20 cellular contexts compared by ENCODE assay signal in genomic region chr17:15291674-15292361, GRCh38. TPM values are rescaled to one million over a fixed set of nuclear protein-coding genes. Genes with fewer than 3 reads are reported as not detected.
DNase-seq lines count a peak whose midpoint lies in the region; ATAC-seq and FAIRE-seq lines count a peak whose summit lies in the region.
"Had no signal": no experiment of that assay in that cellular context is flagged by ENCODE, and none has a peak within 500 bp of the region (broad histone marks: within the 10 kb centered on the region; RNA-seq: fewer than 3 reads in every experiment).

No MANE protein-coding gene starts in this region.

- peak; percentile 71 for ATAC-seq in Right ventricle myocardium inferior
- ATAC-seq in HG02763 (IDR thresholded peaks at IDR 0.05; ENCODE audit: unreplicated experiment): no peak
- ATAC-seq: psoas muscle; stimulated activated naive CD8-positive, alpha-beta T cell treated with anti-CD3 and anti-CD28 coated beads, Interleukin-15, Interleukin-2, amounts not matched to agents 100 U/mL and 50 U/mL, for 24 hours had no signal

- no peak for DNase-seq in Right ventricle myocardium inferior (ENCODE audit: missing footprints)
- DNase-seq in cardiac septum (ENCODE audit: low spot score): no peak
- peak; percentile 46 for DNase-seq in fibroblast of gingiva (ENCODE audit: low read depth)
- peak; percentile 55 for DNase-seq in iris pigment epithelial cell (ENCODE audit: low read depth)
- peak; percentile 48 for DNase-seq in urothelium cell line (ENCODE audit: low spot score)
- no peak for DNase-seq in GOT3 (lab: John Stamatoyannopoulos, UW)
- DNase-seq in OCI-M2 (lab: John Stamatoyannopoulos, UW; ENCODE audit: unreplicated experiment): no peak
- DNase-seq: 8988T; activated CD4-positive, alpha-beta T cell treated with anti-CD3 and anti-CD28 coated beads for 1 hour; endodermal cell; foreskin melanocyte; NCI-H1694; NCI-H446; nephron progenitor cell; psoas muscle; stimulated activated naive CD8-positive, alpha-beta T cell treated with anti-CD3 and anti-CD28 coated beads, Interleukin-15, Interleukin-2, amounts not matched to agents 100 U/mL and 50 U/mL, for 24 hours had no signal

- FAIRE-seq in urothelium cell line (lab: Jason Lieb, UNC): no peak
- FAIRE-seq: GM18507 had no signal

- intact Hi-C loops in Right ventricle myocardium inferior (cut with DNase I) (loop anchor here (1.0 to 2.0 kb wide), 2 partner anchors 30 to 123 kb away; no protein-coding TSS in a partner anchor), cardiac septum (cut with DNase I) (no loop called here)

RNA-seq across cellular contexts. Expression of gene PMP22, which starts 26.7 kb away (rescaled TPM):
- 198 TPM for total RNA-seq in Right ventricle myocardium inferior
- 91.8 TPM for total RNA-seq in cardiac septum

RNA-seq across cellular contexts. Expression of gene TEKT3, which starts 49.6 kb away (rescaled TPM):
- 0.51 TPM for total RNA-seq in Right ventricle myocardium inferior
- 0.86 TPM for total RNA-seq in cardiac septum
- total RNA-seq: mesenteric fat pad, SK-MEL-5 had no signal

Comparison
In these comparisons a context has a peak if more than half of its experiments do, and no peak if none do; other contexts are left out.
1. DNase-seq: peak in fibroblast of gingiva (single experiment), iris pigment epithelial cell (single experiment) and urothelium cell line (single experiment); none in Right ventricle myocardium inferior (single experiment), cardiac septum (single experiment), GOT3 (single experiment) and OCI-M2 (single experiment).